In the genomic region with DNA sequence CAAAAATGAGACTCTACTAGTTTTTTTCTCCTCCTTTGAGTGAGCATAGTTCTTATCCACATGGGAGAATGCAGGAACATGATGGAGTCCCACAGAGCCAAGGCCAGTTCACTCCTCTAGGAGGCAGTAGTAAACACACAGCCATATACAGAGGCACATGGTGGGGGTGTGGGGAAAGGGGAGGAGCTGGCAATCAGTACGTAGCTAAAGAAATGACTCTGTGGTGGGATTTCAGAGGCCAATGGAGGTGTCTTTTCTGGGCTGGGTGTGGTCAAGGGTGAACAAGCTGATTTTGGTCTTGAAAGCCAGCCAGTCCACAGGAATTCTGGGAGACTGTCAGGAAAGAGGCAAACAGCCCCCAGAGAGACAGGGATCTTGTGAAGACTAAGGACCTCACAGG, we compare ENCODE assay signal across 8 cellular contexts. TPM values are rescaled to one million over a fixed set of nuclear protein-coding genes. Genes with fewer than 3 reads are reported as not detected.
DNase-seq lines count a peak whose midpoint lies in the region; ATAC-seq and TF ChIP-seq lines count a peak whose summit lies in the region.

No MANE protein-coding gene starts in this region.

- H3K9me3 Mint-ChIP-seq in CD4-positive, CD25-positive, alpha-beta regulatory T cell: no peaks in the 10 kb centered on the region
- no peaks in the 10 kb centered on the region for H3K9me3 Mint-ChIP-seq in activated CD4-positive, alpha-beta T cell treated with anti-CD3 and anti-CD28 coated beads, Interleukin-2, amount 10 ng/mL, durations not matched to agents 24 days and 14 days

- peaks cover 7% of the 10 kb centered on the region for H3K27me3 Mint-ChIP-seq in CD4-positive, CD25-positive, alpha-beta regulatory T cell
- H3K27me3 Mint-ChIP-seq in activated CD4-positive, alpha-beta T cell treated with anti-CD3 and anti-CD28 coated beads, Interleukin-2, amount 10 ng/mL, durations not matched to agents 24 days and 14 days: peaks cover 7% of the 10 kb centered on the region

- in situ Hi-C loops in GM23248 (cut with MboI): no loop called here

- H3K36me3 ChIP-seq in CD4-positive, CD25-positive, alpha-beta regulatory T cell (ENCODE audit: control insufficient read depth, insufficient read depth, low read length): no peaks in the 10 kb centered on the region
- H3K36me3 ChIP-seq in GM23248 (ENCODE audit: low read depth): no peaks in the 10 kb centered on the region
- H3K36me3 ChIP-seq in parathyroid adenoma (ENCODE audit: control insufficient read depth, insufficient read depth, low read length): no peaks in the 10 kb centered on the region
- no peaks in the 10 kb centered on the region for H3K36me3 ChIP-seq in sigmoid colon

- peak; percentile 84 to 85 for ATAC-seq in CD4-positive, CD25-positive, alpha-beta regulatory T cell (ENCODE audit: low read depth in 2 of 2)
- no peak for ATAC-seq in HG02678 (IDR thresholded peaks at IDR 0.05; ENCODE audit: unreplicated experiment)

- no peaks in the 10 kb centered on the region for H3K9me3 ChIP-seq in CD4-positive, CD25-positive, alpha-beta regulatory T cell (ENCODE audit: control insufficient read depth in 2 of 2, low read length in 2 of 2)
- no peaks in the 10 kb centered on the region for H3K9me3 ChIP-seq in GM23248 (ENCODE audit: low read depth)
- H3K9me3 ChIP-seq in parathyroid adenoma (ENCODE audit: control insufficient read depth, low read length): no peaks in the 10 kb centered on the region
- H3K9me3 ChIP-seq in sigmoid colon: no peaks in the 10 kb centered on the region

- H2AFZ ChIP-seq in GM23248: peak overlapping the region; percentile 44
- peak overlapping the region; percentile 33 for H2AFZ ChIP-seq in parathyroid adenoma

- 0 to 4% methylated on average over 1 of the region's 1 CpG for WGBS in GM23248 (ENCODE audit: low coverage in 1 of 2, low lambda C conversion rate in 2 of 2, missing lambda C conversion rate in 2 of 2), 2 experiments
- WGBS in sigmoid colon, 2 donors: 14 to 19% methylated on average over 1 of the region's 1 CpG

- DNase-seq in CD4-positive, CD25-positive, alpha-beta regulatory T cell: peak; percentile 22 to 80 (median 41)
- peak; percentile 70 for DNase-seq in GM23248
- peak; percentile 58 for DNase-seq in NCI-H446 treated with DMSO at 0.1 percent for 48 hours (lab: John Stamatoyannopoulos, UW)
- DNase-seq in activated CD4-positive, alpha-beta T cell treated with anti-CD3 and anti-CD28 coated beads, Interleukin-2, amount 10 ng/mL, durations not matched to agents 24 days and 14 days: peak; percentile 90
- DNase-seq in epithelial cell of esophagus (ENCODE audit: low read depth): peak; percentile 64
- DNase-seq in sigmoid colon: no peak

- no peaks in the 10 kb centered on the region for H4K20me1 ChIP-seq in GM23248 (ENCODE audit: insufficient read depth)

- H3K4me1 Mint-ChIP-seq in CD4-positive, CD25-positive, alpha-beta regulatory T cell: peaks cover 0 to 8% (median 2%) of the 10 kb centered on the region in 4 donors
- H3K4me1 Mint-ChIP-seq in activated CD4-positive, alpha-beta T cell treated with anti-CD3 and anti-CD28 coated beads, Interleukin-2, amount 10 ng/mL, durations not matched to agents 24 days and 14 days: peaks cover 9% of the 10 kb centered on the region

- TF ChIP-seq EP300 in sigmoid colon (IDR thresholded peaks at IDR 0.05): no peak

- peak overlapping the region in 1 of 4 donors; percentile 23 for H3K4me3 Mint-ChIP-seq in CD4-positive, CD25-positive, alpha-beta regulatory T cell
- H3K4me3 Mint-ChIP-seq in activated CD4-positive, alpha-beta T cell treated with anti-CD3 and anti-CD28 coated beads, Interleukin-2, amount 10 ng/mL, durations not matched to agents 24 days and 14 days: no peak overlapping the region

- H3K79me2 ChIP-seq in GM23248 (ENCODE audit: insufficient read depth): no peaks in the 10 kb centered on the region
- H3K79me2 ChIP-seq in parathyroid adenoma: no peaks in the 10 kb centered on the region

- no peak overlapping the region for H3K4me3 ChIP-seq in CD4-positive, CD25-positive, alpha-beta regulatory T cell (ENCODE audit: low read depth, low read length)
- H3K4me3 ChIP-seq in GM23248 (no peak overlapping the region), epithelial cell of esophagus (ENCODE audit: low read length) (no peak overlapping the region), parathyroid adenoma (ENCODE audit: low read depth, low read length) (no peak overlapping the region), sigmoid colon (no peak overlapping the region)

- H3K9ac ChIP-seq in GM23248 (no peak overlapping the region), parathyroid adenoma (no peak overlapping the region)

- TF ChIP-seq CTCF in epithelial cell of esophagus (IDR thresholded peaks at IDR 0.05; ENCODE audit: insufficient read depth, low read depth, low read length, missing control alignments): peak; percentile 45
- TF ChIP-seq CTCF in parathyroid adenoma (IDR thresholded peaks at IDR 0.05): peak; percentile 13
- no peak for TF ChIP-seq CTCF in sigmoid colon (IDR thresholded peaks at IDR 0.05)

- intact Hi-C loops in activated CD4-positive, alpha-beta T cell treated with anti-CD3 and anti-CD28 coated beads, Interleukin-2, amount 10 ng/mL, durations not matched to agents 24 days and 14 days (cut with micrococcal nuclease): loop anchor here (10.0 kb wide), 2 partner anchors 222 to 432 kb away; a partner anchor contains a TSS
- intact Hi-C loops in sigmoid colon (cut with DNase I): no loop called here

- no peaks in the 10 kb centered on the region for H3F3A ChIP-seq in GM23248 (ENCODE audit: insufficient read depth)

- H3K4me2 ChIP-seq in GM23248 (ENCODE audit: unreplicated experiment) (no peak overlapping the region), parathyroid adenoma (ENCODE audit: low read length) (no peak overlapping the region)

- H3K27ac Mint-ChIP-seq in CD4-positive, CD25-positive, alpha-beta regulatory T cell: no peak overlapping the region
- H3K27ac Mint-ChIP-seq in activated CD4-positive, alpha-beta T cell treated with anti-CD3 and anti-CD28 coated beads, Interleukin-2, amount 10 ng/mL, durations not matched to agents 24 days and 14 days: no peak overlapping the region

- H3K27ac ChIP-seq in CD4-positive, CD25-positive, alpha-beta regulatory T cell (ENCODE audit: insufficient read depth, low read length, poor library complexity, severe bottlenecking): no peak overlapping the region
- H3K27ac ChIP-seq in GM23248 (no peak overlapping the region), parathyroid adenoma (no peak overlapping the region), sigmoid colon (no peak overlapping the region)

- H3K36me3 Mint-ChIP-seq in CD4-positive, CD25-positive, alpha-beta regulatory T cell: no peaks in the 10 kb centered on the region
- no peaks in the 10 kb centered on the region for H3K36me3 Mint-ChIP-seq in activated CD4-positive, alpha-beta T cell treated with anti-CD3 and anti-CD28 coated beads, Interleukin-2, amount 10 ng/mL, durations not matched to agents 24 days and 14 days (ENCODE audit: low read depth)

- TF ChIP-seq POLR2A in sigmoid colon (IDR thresholded peaks at IDR 0.05): no peak

- H3K27me3 ChIP-seq in CD4-positive, CD25-positive, alpha-beta regulatory T cell (ENCODE audit: control insufficient read depth, insufficient read depth, low read length): no peaks in the 10 kb centered on the region
- H3K27me3 ChIP-seq in GM23248 (replicated peaks; ENCODE audit: insufficient read depth) (no peaks in the 10 kb centered on the region), parathyroid adenoma (ENCODE audit: control insufficient read depth, insufficient read depth, low read length) (no peaks in the 10 kb centered on the region), sigmoid colon (no peaks in the 10 kb centered on the region)

- H3K4me1 ChIP-seq in CD4-positive, CD25-positive, alpha-beta regulatory T cell (ENCODE audit: control insufficient read depth, insufficient read depth, low read length, poor library complexity, severe bottlenecking): no peaks in the 10 kb centered on the region
- H3K4me1 ChIP-seq in GM23248 (ENCODE audit: insufficient read depth): no peaks in the 10 kb centered on the region
- no peaks in the 10 kb centered on the region for H3K4me1 ChIP-seq in parathyroid adenoma
- no peaks in the 10 kb centered on the region for H3K4me1 ChIP-seq in sigmoid colon

- H3K9me2 ChIP-seq in GM23248 (ENCODE audit: insufficient read depth): no peaks in the 10 kb centered on the region

RNA-seq across cellular contexts. Expression of a gene that starts 6.6 kb away (rescaled TPM):
- 115 TPM for total RNA-seq in CD4-positive, CD25-positive, alpha-beta regulatory T cell
- polyA plus RNA-seq in CD4-positive, CD25-positive, alpha-beta regulatory T cell: 100 to 1,000 TPM; 229 to 330 (median 265) TPM
- 148 and 171 TPM in 2 replicates for total RNA-seq in GM23248 (2014; rRNA removed; shearing (Covaris generic))
- polyA plus RNA-seq in GM23248 (2016; fragmentation: Nextera tagmentation; extraction: Ambion mirVana) (258 and 262 TPM in 2 replicates), sigmoid colon (100 to 1,000 TPM; 291 to 468 (median 344) TPM)
- total RNA-seq in activated CD4-positive, alpha-beta T cell treated with anti-CD3 and anti-CD28 coated beads, Interleukin-2, amount 10 ng/mL, durations not matched to agents 24 days and 14 days: 163 TPM in 2 replicates
- total RNA-seq in sigmoid colon: 100 to 1,000 TPM in 1 of 4 donors, 10 to 100 TPM in 3; 74.2 to 112 (median 90.3) TPM

Comparison
In these comparisons a context has a peak if more than half of its experiments do, and no peak if none do; other contexts are left out.
1. CTCF ChIP-seq: peak in epithelial cell of esophagus (single experiment) and parathyroid adenoma (single experiment); none in sigmoid colon (0 of 4).